8 cellular contexts compared by ENCODE assay signal in the genomic region with DNA sequence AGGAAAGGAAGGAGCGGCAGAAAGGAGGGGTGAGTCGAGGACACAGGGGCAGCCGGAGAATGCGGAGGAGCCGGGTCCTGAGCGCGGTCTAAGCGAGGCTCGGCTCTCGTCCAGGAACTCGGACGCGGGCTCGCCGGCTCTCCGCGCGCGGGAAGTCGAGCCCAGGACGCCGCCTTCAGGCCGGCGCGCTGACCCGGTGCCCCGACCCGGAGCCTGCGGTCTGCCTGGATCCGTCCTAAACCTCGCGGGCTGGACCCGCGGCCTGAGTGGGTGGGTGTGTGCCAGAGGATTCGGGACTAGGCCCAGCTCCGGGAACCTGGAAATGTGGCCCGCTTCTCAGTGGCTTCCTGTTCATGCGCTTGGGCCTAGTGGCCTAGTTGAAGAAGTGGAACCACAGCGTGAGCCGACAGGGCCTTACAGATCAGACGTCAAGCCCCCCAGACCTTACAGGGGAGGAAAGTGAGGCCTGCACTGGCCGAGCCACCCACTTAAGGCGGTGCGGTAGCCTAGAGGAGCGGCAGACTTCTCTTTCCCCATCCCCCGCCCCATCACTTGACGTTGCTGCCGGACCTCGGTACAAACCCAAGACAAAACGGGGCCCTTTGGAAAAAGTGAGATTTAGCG. TPM values are rescaled to one million over a fixed set of nuclear protein-coding genes. Genes with fewer than 3 reads are reported as not detected.
DNase-seq lines count a peak whose midpoint lies in the region; ATAC-seq and TF ChIP-seq lines count a peak whose summit lies in the region.

No MANE protein-coding gene starts in this region.

- H3K4me3 ChIP-seq in AG09309 (ENCODE audit: control insufficient read depth, low read depth, low read length) (peak overlapping the region; percentile 85), Karpas-422 (ENCODE audit: low read length) (peak overlapping the region; percentile 86), ovary (peak overlapping the region; percentile 77)

- H3K36me3 ChIP-seq in Karpas-422 (ENCODE audit: insufficient read depth, low read length) (peaks cover 9% of the 10 kb centered on the region; the same call in 1 of the 2 replicates), ovary (no peaks in the 10 kb centered on the region)

- ATAC-seq in GM18502 (IDR thresholded peaks at IDR 0.05; ENCODE audit: poor library complexity, unreplicated experiment) = peak; percentile 25
- peak; percentile 12 to 27 for ATAC-seq in activated T-cell treated with anti-CD3 and anti-CD28 coated beads, Interleukin-2, amount 50 U/mL, for 72 hours (replicated peaks in 1 of 2)
- ATAC-seq in Right ventricle myocardium superior (ENCODE audit: poor library complexity) = peak; percentile 80

- intact Hi-C loops in Right ventricle myocardium superior (cut with DNase I) (no loop called here), ovary (cut with DNase I) (no loop called here)

- H3K9me3 ChIP-seq in Karpas-422 (ENCODE audit: low read length) (no peaks in the 10 kb centered on the region), ovary (no peaks in the 10 kb centered on the region)

- no peaks in the 10 kb centered on the region for H3K9me3 Mint-ChIP-seq in activated T-cell treated with anti-CD3 and anti-CD28 coated beads, Interleukin-2, amount 50 U/mL, for 72 hours

- H3K4me3 Mint-ChIP-seq in activated T-cell treated with anti-CD3 and anti-CD28 coated beads, Interleukin-2, amount 50 U/mL, for 72 hours = peak overlapping the region; percentile 84 to 100

- peak overlapping the region; percentile 83 for H3K4me2 ChIP-seq in Karpas-422 (ENCODE audit: low read depth, low read length, poor library complexity, severe bottlenecking)

- H3K36me3 Mint-ChIP-seq in activated T-cell treated with anti-CD3 and anti-CD28 coated beads, Interleukin-2, amount 50 U/mL, for 72 hours (ENCODE audit: insufficient read depth in 2 of 2) = peaks cover 0 to 2% of the 10 kb centered on the region in 2 donors

- TF ChIP-seq CTCF in AG09309 (IDR thresholded peaks at IDR 0.05; ENCODE audit: control insufficient read depth, insufficient read depth, low read depth, low read length, missing control alignments) (peak; percentile 21), ovary (IDR thresholded peaks at IDR 0.05) (no peak)

- no peaks in the 10 kb centered on the region for H3K9me2 ChIP-seq in Karpas-422 (replicated peaks; ENCODE audit: insufficient read depth, low read length)

- WGBS in ovary, 3 donors = 23 to 25% (median 24%) methylated on average over 48 to 51 of the region's 51 CpGs

- no peak for TF ChIP-seq EP300 in ovary (IDR thresholded peaks at IDR 0.05)

- H3K27me3 ChIP-seq in Karpas-422 (ENCODE audit: low read length) (no peaks in the 10 kb centered on the region), ovary (no peaks in the 10 kb centered on the region)

- no peaks in the 10 kb centered on the region for H4K20me1 ChIP-seq in Karpas-422 (ENCODE audit: insufficient read depth, low read depth, low read length)

- peaks cover 85% of the 10 kb centered on the region for H3K79me2 ChIP-seq in Karpas-422 (ENCODE audit: low read length)

- peak overlapping the region; percentile 91 for H3K9ac ChIP-seq in Karpas-422 (ENCODE audit: low read length)

- peaks cover 51% of the 10 kb centered on the region for H3K4me1 ChIP-seq in Karpas-422 (ENCODE audit: low read length)
- peaks cover 3% of the 10 kb centered on the region for H3K4me1 ChIP-seq in ovary (ENCODE audit: insufficient read depth)

- DNase-seq in AG09309 (ENCODE audit: low read depth) (no peak), Karpas-422 (peak; percentile 83), Right ventricle myocardium superior (peak; percentile 66), ovary (peak; percentile 26 to 63 (median 34)), NCI-H2029 (lab: John Stamatoyannopoulos, UW) (no peak), COLO829 (ENCODE audit: low spot score) (no peak)
- peak in 1 of 2 donors; percentile 22 for DNase-seq in activated T-cell treated with anti-CD3 and anti-CD28 coated beads, Interleukin-2, amount 50 U/mL, for 72 hours

- peaks cover 15% of the 10 kb centered on the region for H3K4me1 Mint-ChIP-seq in activated T-cell treated with anti-CD3 and anti-CD28 coated beads, Interleukin-2, amount 50 U/mL, for 72 hours (ENCODE audit: low read depth)

- H3K27ac Mint-ChIP-seq in activated T-cell treated with anti-CD3 and anti-CD28 coated beads, Interleukin-2, amount 50 U/mL, for 72 hours = peak overlapping the region; percentile 57

- TF ChIP-seq POLR2A in ovary (IDR thresholded peaks at IDR 0.05) = no peak

- peaks cover 62% of the 10 kb centered on the region for H3K27me3 Mint-ChIP-seq in activated T-cell treated with anti-CD3 and anti-CD28 coated beads, Interleukin-2, amount 50 U/mL, for 72 hours (ENCODE audit: low read depth)

- H3K27ac ChIP-seq in Karpas-422 (ENCODE audit: low read length) (peak overlapping the region; percentile 95), ovary (no peak overlapping the region)

- no peak overlapping the region for H2AFZ ChIP-seq in Karpas-422 (ENCODE audit: low read length)

RNA-seq across cellular contexts. Expression of a gene that starts 1.2 kb away (rescaled TPM):
- total RNA-seq in Karpas-422 (2014; rRNA removed; shearing (Covaris generic); ENCODE audit: low replicate concordance) = 14.5 and 35.3 TPM in 2 replicates
- 1 to 10 TPM in 1 of 2 donors, under 1 TPM in 1; 0.70 to 1.0 TPM for total RNA-seq in activated T-cell treated with anti-CD3 and anti-CD28 coated beads, Interleukin-2, amount 50 U/mL, for 72 hours
- total RNA-seq in Right ventricle myocardium superior (not detected), ovary (1 to 10 TPM in 3 of 7 donors, under 1 TPM in 3, not detected in 1; 0.51 to 2.1 (median 0.82) TPM)
- under 1 TPM; 0.06 to 0.32 TPM for polyA plus RNA-seq in ovary

RNA-seq across cellular contexts. Expression of a gene that starts 1.6 kb away (rescaled TPM):
- 88.7 and 254 TPM in 2 replicates for total RNA-seq in Karpas-422 (2014; rRNA removed; shearing (Covaris generic); ENCODE audit: low replicate concordance)
- 1 to 10 TPM; 2.8 to 5.0 TPM for total RNA-seq in activated T-cell treated with anti-CD3 and anti-CD28 coated beads, Interleukin-2, amount 50 U/mL, for 72 hours
- total RNA-seq in Right ventricle myocardium superior (0.67 TPM), ovary (1 to 10 TPM in 3 of 7 donors, under 1 TPM in 4; 0.20 to 7.6 (median 0.82) TPM)
- 1 to 10 TPM; 1.0 to 1.3 TPM for polyA plus RNA-seq in ovary

RNA-seq across cellular contexts. Expression of a gene that starts 13.3 kb away (rescaled TPM):
- 2.0 and 4.3 TPM in 2 replicates for total RNA-seq in Karpas-422 (2014; rRNA removed; shearing (Covaris generic); ENCODE audit: low replicate concordance)
- 1 to 10 TPM in 1 of 2 donors, not detected in 1; 1.3 TPM for total RNA-seq in activated T-cell treated with anti-CD3 and anti-CD28 coated beads, Interleukin-2, amount 50 U/mL, for 72 hours
- 2.3 TPM for total RNA-seq in Right ventricle myocardium superior
- 1 to 10 TPM; 1.0 to 5.3 (median 1.7) TPM for total RNA-seq in ovary
- polyA plus RNA-seq in ovary = 1 to 10 TPM in 1 of 2 donors, under 1 TPM in 1; 0.63 to 5.7 TPM

Comparison
In these comparisons a context has a peak if more than half of its experiments do, and no peak if none do; other contexts are left out.
1. DNase-seq: peak in Karpas-422 (single experiment), Right ventricle myocardium superior (single experiment) and ovary (5 of 5); none in AG09309 (single experiment), NCI-H2029 (single experiment) and COLO829 (single experiment).
2. ATAC-seq: peak in every context shown above with its lines; median percentile 80 in Right ventricle myocardium superior; 25 in GM18502; 20 in activated T-cell treated with anti-CD3 and anti-CD28 coated beads, Interleukin-2, amount 50 U/mL, for 72 hours.
3. RNA of a gene that starts 1.6 kb away (total RNA-seq): 88.7 to 254 TPM in Karpas-422; 2.8 to 5.0 TPM in activated T-cell treated with anti-CD3 and anti-CD28 coated beads, Interleukin-2, amount 50 U/mL, for 72 hours, 0.20 to 7.6 TPM in ovary and 0.67 TPM in Right ventricle myocardium superior (single experiment); every median in the first group is over 10 times any median in the second.
4. Peak in every context shown above with its lines, with median percentiles within 50 percentile points of each other: H3K4me3 ChIP-seq.